In the genomic region with DNA sequence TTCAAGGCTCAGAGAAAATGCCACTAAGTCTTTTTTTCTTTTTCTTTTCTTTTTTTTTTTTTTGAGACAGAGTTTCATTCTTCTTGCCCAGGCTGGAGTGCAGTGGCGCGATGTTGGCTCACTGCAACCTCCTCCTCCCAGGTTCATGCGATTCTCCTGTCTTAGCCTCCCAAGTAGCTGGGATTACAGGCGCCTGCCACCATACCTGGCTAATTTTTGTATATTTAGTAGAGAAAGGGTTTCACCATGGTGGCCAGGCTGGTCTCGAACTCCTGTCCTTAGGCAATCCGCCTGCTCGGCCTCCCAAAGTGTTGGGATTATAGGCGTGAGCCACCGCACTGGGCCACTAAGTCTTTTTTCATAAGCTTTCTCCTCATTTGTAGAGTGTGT, we compare ENCODE assay signal across 2 cellular contexts.
A peak's percentile ranks its signal among the peaks of the same experiment; 100 is the strongest.
TF ChIP-seq lines count a peak whose summit lies in the region.

No MANE protein-coding gene starts in this region.

TF ChIP-seq in K562, 482 proteins besides CTCF, POLR2A, EP300 and RAD21:
- TF ChIP-seq, protein P1, sequence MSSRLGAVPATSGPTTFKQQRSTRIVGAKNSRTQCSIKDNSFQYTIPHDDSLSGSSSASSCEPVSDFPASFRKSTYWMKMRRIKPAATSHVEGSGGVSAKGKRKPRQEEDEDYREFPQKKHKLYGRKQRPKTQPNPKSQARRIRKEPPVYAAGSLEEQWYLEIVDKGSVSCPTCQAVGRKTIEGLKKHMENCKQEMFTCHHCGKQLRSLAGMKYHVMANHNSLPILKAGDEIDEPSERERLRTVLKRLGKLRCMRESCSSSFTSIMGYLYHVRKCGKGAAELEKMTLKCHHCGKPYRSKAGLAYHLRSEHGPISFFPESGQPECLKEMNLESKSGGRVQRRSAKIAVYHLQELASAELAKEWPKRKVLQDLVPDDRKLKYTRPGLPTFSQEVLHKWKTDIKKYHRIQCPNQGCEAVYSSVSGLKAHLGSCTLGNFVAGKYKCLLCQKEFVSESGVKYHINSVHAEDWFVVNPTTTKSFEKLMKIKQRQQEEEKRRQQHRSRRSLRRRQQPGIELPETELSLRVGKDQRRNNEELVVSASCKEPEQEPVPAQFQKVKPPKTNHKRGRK (tag; IDR thresholded peaks at IDR 0.05): 0 out of 2 replicates have a peak, but pooled peaks have one; percentile 26
TF ChIP-seq in K562: peak in this region for 1; not testable (repeated sequence) for 481.

TF ChIP-seq in HepG2, 621 proteins besides CTCF, POLR2A, EP300 and RAD21:
- TF ChIP-seq NCOA1 (CRISPR knock-in tag; IDR thresholded peaks at IDR 0.05) (0 out of 2 replicates have a peak, but pooled peaks have one; percentile 2), SP4 (CRISPR knock-in tag; IDR thresholded peaks at IDR 0.05) (peak; percentile 19; the same call in 1 of the 2 replicates), FLYWCH1 (CRISPR knock-in tag; IDR thresholded peaks at IDR 0.05) (0 out of 2 replicates have a peak, but pooled peaks have one; percentile 42), HOMEZ (CRISPR knock-in tag; IDR thresholded peaks at IDR 0.05; ENCODE audit: low read depth) (0 out of 2 replicates have a peak, but pooled peaks have one; percentile 0), IRX3 (CRISPR knock-in tag; IDR thresholded peaks at IDR 0.05; ENCODE audit: borderline replicate concordance, low read depth) (0 out of 2 replicates have a peak, but pooled peaks have one; percentile 4)
TF ChIP-seq in HepG2: peak in this region for 5; not testable (repeated sequence) for 616.
